9 cellular contexts compared by ENCODE assay signal in genomic region chr9:120874861-120875565, GRCh38. TPM values are rescaled to one million over a fixed set of nuclear protein-coding genes. Genes with fewer than 3 reads are reported as not detected.
DNase-seq lines count a peak whose midpoint lies in the region; ATAC-seq and TF ChIP-seq lines count a peak whose summit lies in the region.
"Had no signal": no experiment of that assay in that cellular context is flagged by ENCODE, and none has a peak within 500 bp of the region (broad histone marks: within the 10 kb centered on the region; RNA-seq: fewer than 3 reads in every experiment).

No MANE protein-coding gene starts in this region.

- H3K36me3 ChIP-seq in heart left ventricle, result peaks cover 0 to 28% (median 4%) of the 10 kb centered on the region in 9 donors

- DNase-seq in heart left ventricle (no peak), Right ventricle myocardium inferior (ENCODE audit: missing footprints) (no peak), immature natural killer cell (no peak), type B pancreatic cell (ENCODE audit: extremely low spot score, unreplicated experiment) (no peak), GF-D8 (lab: John Stamatoyannopoulos, UW) (no peak)
- DNase-seq in activated CD4-positive, alpha-beta memory T cell treated with anti-CD3 and anti-CD28 coated beads for 36 hours, result no peak
- DNase-seq in NK-92 treated with Interleukin-12 subunit alpha and Interleukin-12 subunit beta, amount 100 ng/mL, for 24 hours (lab: John Stamatoyannopoulos, UW), result no peak
- DNase-seq: NCI-H1048 had no signal

- POLR2A ChIA-PET in activated CD4-positive, alpha-beta memory T cell treated with anti-CD3 and anti-CD28 coated beads for 36 hours (lab: Charles Lee), result interaction anchor here (0.6 to 5.3 kb wide), 5 partner anchors 18 to 51 kb away, joined by 3 to 48 read pairs (median 5); partner anchors contain the start of gene TRAF1

- no peak for ATAC-seq in heart left ventricle
- ATAC-seq in Right ventricle myocardium inferior, result no peak
- no peak for ATAC-seq in GM18511 (IDR thresholded peaks at IDR 0.05; ENCODE audit: unreplicated experiment)

- intact Hi-C loops in heart left ventricle (cut with DNase I), result loop anchor here in 7 of 10 donors (5.0 to 10.0 kb wide), 6 partner anchors 33 to 190 kb away; partner anchors contain the start of genes TRAF1 (in 2 of the 7), MEGF9 (in 1 of the 7) and PSMD5 (in 1 of the 7)
- intact Hi-C loops in Right ventricle myocardium inferior (cut with DNase I), result no loop called here
- intact Hi-C loops in activated CD4-positive, alpha-beta memory T cell treated with anti-CD3 and anti-CD28 coated beads for 36 hours (cut with micrococcal nuclease), result no loop called here

- WGBS in heart left ventricle, 4 donors, result 82 to 83% (median 83%) methylated on average over 6 of the region's 6 CpGs

- H3K9me3 ChIP-seq in heart left ventricle, result no peaks in the 10 kb centered on the region

- CTCF ChIA-PET in activated CD4-positive, alpha-beta memory T cell treated with anti-CD3 and anti-CD28 coated beads for 36 hours (lab: Charles Lee), result interaction anchor here (1.5 to 3.0 kb wide), 2 partner anchors 15 to 29 kb away, joined by 3 to 12 read pairs; no protein-coding TSS in a partner anchor

- H3K4me1 ChIP-seq in heart left ventricle, result peaks cover 0 to 24% (median 6%) of the 10 kb centered on the region in 12 donors

- peak overlapping the region; percentile 98 for H3K27ac Mint-ChIP-seq in activated CD4-positive, alpha-beta memory T cell treated with anti-CD3 and anti-CD28 coated beads for 36 hours
- H3K27ac Mint-ChIP-seq in immature natural killer cell, result peak overlapping the region; percentile 17 to 91 (median 72)
- H3K27ac Mint-ChIP-seq in type B pancreatic cell, result no peak overlapping the region

- peak overlapping the region in 1 of 12 donors; percentile 80 for H3K4me3 ChIP-seq in heart left ventricle

- H3K27ac ChIP-seq in heart left ventricle, result peak overlapping the region in 7 of 12 donors; percentile 82 to 97 (median 92)

- no peaks in the 10 kb centered on the region for H3K27me3 ChIP-seq in heart left ventricle

- H3K27me3 Mint-ChIP-seq in activated CD4-positive, alpha-beta memory T cell treated with anti-CD3 and anti-CD28 coated beads for 36 hours, result no peaks in the 10 kb centered on the region
- H3K27me3 Mint-ChIP-seq in immature natural killer cell (ENCODE audit: low read depth in 3 of 3) (peaks cover 3 to 7% (median 3%) of the 10 kb centered on the region in 3 donors), type B pancreatic cell (peaks cover 23% of the 10 kb centered on the region)

- H3K4me1 Mint-ChIP-seq in activated CD4-positive, alpha-beta memory T cell treated with anti-CD3 and anti-CD28 coated beads for 36 hours (ENCODE audit: low read depth), result peaks cover 78% of the 10 kb centered on the region
- H3K4me1 Mint-ChIP-seq in immature natural killer cell (peaks cover 36 to 39% of the 10 kb centered on the region in 2 donors), type B pancreatic cell (ENCODE audit: unreplicated experiment) (peaks cover 22% of the 10 kb centered on the region)

- H3K36me3 Mint-ChIP-seq in activated CD4-positive, alpha-beta memory T cell treated with anti-CD3 and anti-CD28 coated beads for 36 hours, result peaks cover 58% of the 10 kb centered on the region
- H3K36me3 Mint-ChIP-seq in immature natural killer cell, result peaks cover 4 to 14% (median 5%) of the 10 kb centered on the region in 3 donors
- peaks cover 8% of the 10 kb centered on the region for H3K36me3 Mint-ChIP-seq in type B pancreatic cell

- TF ChIP-seq POLR2A in heart left ventricle (IDR thresholded peaks at IDR 0.05), result no peak

- peak overlapping the region; percentile 92 for H3K4me3 Mint-ChIP-seq in activated CD4-positive, alpha-beta memory T cell treated with anti-CD3 and anti-CD28 coated beads for 36 hours
- H3K4me3 Mint-ChIP-seq in immature natural killer cell (peak overlapping the region; percentile 22 to 81 (median 59)), type B pancreatic cell (peak overlapping the region; percentile 85)

- TF ChIP-seq CTCF in heart left ventricle (IDR thresholded peaks at IDR 0.05), result no peak
- TF ChIP-seq CTCF in type B pancreatic cell (conservative IDR thresholded peaks at IDR 0.05), result no peak

- H3K9me3 Mint-ChIP-seq in activated CD4-positive, alpha-beta memory T cell treated with anti-CD3 and anti-CD28 coated beads for 36 hours, result no peaks in the 10 kb centered on the region
- H3K9me3 Mint-ChIP-seq in immature natural killer cell (no peaks in the 10 kb centered on the region), type B pancreatic cell (no peaks in the 10 kb centered on the region)

RNA-seq across cellular contexts. Expression of gene PHF19, which starts 2.0 kb away (rescaled TPM):
- total RNA-seq in heart left ventricle (10 to 100 TPM in 8 of 9 donors, 1 to 10 TPM in 1; 9.6 to 28.0 (median 12.5) TPM), Right ventricle myocardium inferior (13.2 TPM), type B pancreatic cell (ENCODE audit: low replicate concordance) (31.0 and 39.6 TPM in 2 replicates)
- polyA plus RNA-seq in heart left ventricle (10 to 100 TPM; 11.0 to 15.4 TPM), immature natural killer cell (10 to 100 TPM; 12.1 to 12.9 (median 12.8) TPM)
- total RNA-seq in activated CD4-positive, alpha-beta memory T cell treated with anti-CD3 and anti-CD28 coated beads for 36 hours, result 100 to 1,000 TPM; 183 to 189 TPM

RNA-seq across cellular contexts. Expression of gene PSMD5, which starts 32.3 kb away (rescaled TPM):
- 10 to 100 TPM; 10.2 to 17.9 (median 13.4) TPM for total RNA-seq in heart left ventricle
- 10 to 100 TPM in 1 of 2 donors, 1 to 10 TPM in 1; 4.8 to 16.5 TPM for polyA plus RNA-seq in heart left ventricle
- total RNA-seq in Right ventricle myocardium inferior, result 15.3 TPM
- 10 to 100 TPM; 69.7 to 71.0 TPM for total RNA-seq in activated CD4-positive, alpha-beta memory T cell treated with anti-CD3 and anti-CD28 coated beads for 36 hours
- 10 to 100 TPM; 10.1 to 23.1 (median 13.3) TPM for polyA plus RNA-seq in immature natural killer cell
- total RNA-seq in type B pancreatic cell (ENCODE audit: low replicate concordance), result 43.6 and 45.2 TPM in 2 replicates

RNA-seq across cellular contexts. Expression of gene TRAF1, which starts 51.6 kb away (rescaled TPM):
- total RNA-seq in heart left ventricle (1 to 10 TPM in 7 of 9 donors, under 1 TPM in 2; 0.93 to 7.8 (median 1.8) TPM), Right ventricle myocardium inferior (2.1 TPM), type B pancreatic cell (ENCODE audit: low replicate concordance) (1.9 and 3.1 TPM in 2 replicates)
- polyA plus RNA-seq in heart left ventricle (1 to 10 TPM; 1.7 to 2.4 TPM), immature natural killer cell (1 to 10 TPM in 2 of 3 donors, under 1 TPM in 1; 0.67 to 3.4 (median 1.5) TPM)
- 100 to 1,000 TPM; 124 TPM for total RNA-seq in activated CD4-positive, alpha-beta memory T cell treated with anti-CD3 and anti-CD28 coated beads for 36 hours

Comparison
In these comparisons a context has a peak if more than half of its experiments do, and no peak if none do; other contexts are left out.
1. intact Hi-C loops: an anchor here in heart left ventricle (5.0 to 10.0 kb wide); none called in Right ventricle myocardium inferior and activated CD4-positive, alpha-beta memory T cell treated with anti-CD3 and anti-CD28 coated beads for 36 hours.
2. RNA of gene TRAF1, which starts 51.6 kb away (total RNA-seq): 124 TPM in activated CD4-positive, alpha-beta memory T cell treated with anti-CD3 and anti-CD28 coated beads for 36 hours; 1.9 to 3.1 TPM in type B pancreatic cell, 2.1 TPM in Right ventricle myocardium inferior (single experiment) and 0.93 to 7.8 TPM in heart left ventricle; every median in the first group is over 10 times any median in the second.
3. Peak in every context shown above with its lines, with median percentiles within 50 percentile points of each other: H3K4me3 Mint-ChIP-seq.